In genomic region chr3:45174234-45174633, GRCh38 we compare ENCODE assay signal across 17 cellular contexts. TPM values are rescaled to one million over a fixed set of nuclear protein-coding genes. Genes with fewer than 3 reads are reported as not detected.
DNase-seq lines count a peak whose midpoint lies in the region; ATAC-seq and TF ChIP-seq lines count a peak whose summit lies in the region.
"Had no signal": no experiment of that assay in that cellular context is flagged by ENCODE, and none has a peak within 500 bp of the region (broad histone marks: within the 10 kb centered on the region; RNA-seq: fewer than 3 reads in every experiment).

No MANE protein-coding gene starts in this region.

- H3K4me2 ChIP-seq in IMR-90 (ENCODE audit: low read depth, low read length) = no peak overlapping the region
- H3K4me2 ChIP-seq in neuronal stem cell (ENCODE audit: insufficient read depth, low read length, poor library complexity, severe bottlenecking) = no peak overlapping the region
- H3K4me2 ChIP-seq: BLaER1 had no signal

- H4K8ac ChIP-seq in IMR-90 (ENCODE audit: low read depth in 2 of 2, low read length in 2 of 2) = no peak overlapping the region
- no peak overlapping the region for H4K8ac ChIP-seq in neuronal stem cell (ENCODE audit: low read depth, low read length)

- H2AFZ ChIP-seq in IMR-90 (replicated peaks; ENCODE audit: low read length, poor library complexity) (no peak overlapping the region), neuronal stem cell (ENCODE audit: low read length) (peak overlapping the region; percentile 20)
- H2AFZ ChIP-seq: GM23248 had no signal

- no peak overlapping the region for H2AK9ac ChIP-seq in IMR-90 (replicated peaks; ENCODE audit: low read depth, low read length, poor library complexity)

- POLR2A ChIA-PET in IMR-90 (lab: Charles Lee; ENCODE audit: unreplicated experiment) = no interaction called here

- H3K9me3 Mint-ChIP-seq in dendritic cell treated with granulocyte-macrophage colony-stimulating factor and Interleukin-4, amounts not matched to agents 40 ng/mL and 50 ng/mL, for 4 days = no peaks in the 10 kb centered on the region
- H3K9me3 Mint-ChIP-seq: CD14-positive monocyte; CD8-positive, alpha-beta T cell; IgD-negative memory B cell had no signal

- no peak overlapping the region for H3K14ac ChIP-seq in IMR-90 (replicated peaks; ENCODE audit: low read depth, low read length)
- no peak overlapping the region for H3K14ac ChIP-seq in neuronal stem cell (ENCODE audit: low read length)

- ATAC-seq in IMR-90 (ENCODE audit: low read depth) (no peak), upper lobe of right lung (peak; percentile 48), HG03175 (IDR thresholded peaks at IDR 0.05; ENCODE audit: unreplicated experiment) (no peak)
- ATAC-seq: CD8-positive, alpha-beta T cell had no signal

- no peak overlapping the region for H3K56ac ChIP-seq in IMR-90 (ENCODE audit: extremely low read depth, insufficient read depth, low read length)

- H3K9me3 ChIP-seq in IMR-90 (ENCODE audit: control insufficient read depth, insufficient read depth, low read length) (no peaks in the 10 kb centered on the region), neuronal stem cell (replicated peaks in 1 of 2; ENCODE audit: control insufficient read depth in 2 of 2, insufficient read depth in 1 of 2, low read depth in 1 of 2, low read length in 2 of 2) (no peaks in the 10 kb centered on the region), upper lobe of right lung (no peaks in the 10 kb centered on the region)
- H3K9me3 ChIP-seq: BLaER1 had no signal

- H2BK120ac ChIP-seq in IMR-90 (ENCODE audit: low read depth, low read length) (peak overlapping the region; percentile 47; the same call in 1 of the 2 replicates), neuronal stem cell (ENCODE audit: low read depth, low read length) (no peak overlapping the region)

- no peaks in the 10 kb centered on the region for H3K36me3 Mint-ChIP-seq in dendritic cell treated with granulocyte-macrophage colony-stimulating factor and Interleukin-4, amounts not matched to agents 40 ng/mL and 50 ng/mL, for 4 days (ENCODE audit: low read depth)
- H3K36me3 Mint-ChIP-seq: CD8-positive, alpha-beta T cell had no signal

- peak overlapping the region; percentile 25 for H3K27ac Mint-ChIP-seq in dendritic cell treated with granulocyte-macrophage colony-stimulating factor and Interleukin-4, amounts not matched to agents 40 ng/mL and 50 ng/mL, for 4 days
- H3K27ac Mint-ChIP-seq: CD8-positive, alpha-beta T cell had no signal

- H3K9me1 ChIP-seq in IMR-90 (ENCODE audit: insufficient read depth, low read length) = peaks cover 20% of the 10 kb centered on the region

- H3K27me3 ChIP-seq in IMR-90 (ENCODE audit: control insufficient read depth, insufficient read depth, low read length) (no peaks in the 10 kb centered on the region), neuronal stem cell (ENCODE audit: control insufficient read depth in 3 of 3, insufficient read depth in 3 of 3, low read depth in 1 of 3, low read length in 3 of 3) (no peaks in the 10 kb centered on the region), upper lobe of right lung (no peaks in the 10 kb centered on the region)
- H3K27me3 ChIP-seq: BLaER1 had no signal

- no peak overlapping the region for H3K9ac ChIP-seq in IMR-90 (ENCODE audit: low read depth, low read length)
- no peak overlapping the region for H3K9ac ChIP-seq in neuronal stem cell (ENCODE audit: low read depth, low read length, poor library complexity)
- H3K9ac ChIP-seq: BLaER1, GM23248 had no signal

- H2BK20ac ChIP-seq in IMR-90 (ENCODE audit: low read depth, low read length) = peak overlapping the region; percentile 33; the same call in 1 of the 2 replicates

- WGBS in IMR-90 (ENCODE audit: extremely low coverage in 2 of 2, insufficient read length in 1 of 2), 2 experiments = 60% methylated on average over 1 of the region's 2 CpGs; no CpG with 5 or more reads in 1 of the 2 experiments
- no CpG with 5 or more reads among the region's 2 CpGs for WGBS in neuronal stem cell (ENCODE audit: extremely low coverage in 2 of 2, insufficient read length in 2 of 2, insufficient replicate concordance in 1 of 2), 2 donors

- in situ Hi-C loops in IMR-90 (cut with MboI; ENCODE audit: low sequenced_read_pairs) = no loop called here

- CTCF ChIA-PET in IMR-90 (lab: Yijun Ruan, JAX) = no interaction called here

- TF ChIP-seq RAD21 in IMR-90 (IDR thresholded peaks at IDR 0.05; ENCODE audit: low read length) = no peak

- H3K4me3 ChIP-seq in IMR-90 (ENCODE audit: insufficient read depth, low read depth, low read length) (no peak overlapping the region), neuronal stem cell (ENCODE audit: low read length in 2 of 2) (no peak overlapping the region), upper lobe of right lung (no peak overlapping the region)
- H3K4me3 ChIP-seq: BLaER1, GM23248 had no signal

- dilution Hi-C loops in IMR-90 (cut with HindIII; ENCODE audit: low sequenced_read_pairs, unreplicated experiment) = no loop called here

- H3K27ac ChIP-seq in IMR-90 (ENCODE audit: insufficient read depth, low read length) (no peak overlapping the region), neuronal stem cell (replicated peaks; ENCODE audit: low read length) (no peak overlapping the region), upper lobe of right lung (no peak overlapping the region)
- H3K27ac ChIP-seq: BLaER1, GM23248 had no signal

- H3K4me1 ChIP-seq in IMR-90 (ENCODE audit: control insufficient read depth, insufficient read depth, low read length) = peaks cover 17% of the 10 kb centered on the region
- peaks cover 3 to 4% of the 10 kb centered on the region in 2 donors for H3K4me1 ChIP-seq in neuronal stem cell (ENCODE audit: control insufficient read depth in 2 of 2, insufficient read depth in 1 of 2, low read depth in 1 of 2, low read length in 2 of 2)
- no peaks in the 10 kb centered on the region for H3K4me1 ChIP-seq in upper lobe of right lung

- H4K5ac ChIP-seq in IMR-90 (ENCODE audit: low read depth, low read length) = no peak overlapping the region; the same call in 1 of the 2 replicates

- H2AK5ac ChIP-seq in IMR-90 (ENCODE audit: low read depth, low read length) (no peak overlapping the region), neuronal stem cell (ENCODE audit: low read depth, low read length) (no peak overlapping the region)

- H3K4ac ChIP-seq in IMR-90 (ENCODE audit: low read depth, low read length) (no peak overlapping the region), neuronal stem cell (ENCODE audit: low read length) (no peak overlapping the region)

- no peak overlapping the region; the same call in 1 of the 2 replicates for H3K18ac ChIP-seq in IMR-90 (ENCODE audit: low read depth, low read length)
- H3K18ac ChIP-seq in neuronal stem cell (ENCODE audit: low read length) = no peak overlapping the region

- H4K20me1 ChIP-seq in IMR-90 (ENCODE audit: insufficient read depth, low read length) = no peaks in the 10 kb centered on the region
- H4K20me1 ChIP-seq: BLaER1 had no signal

- no peaks in the 10 kb centered on the region for H3K27me3 Mint-ChIP-seq in dendritic cell treated with granulocyte-macrophage colony-stimulating factor and Interleukin-4, amounts not matched to agents 40 ng/mL and 50 ng/mL, for 4 days

- TF ChIP-seq POLR2A in IMR-90 (IDR thresholded peaks at IDR 0.05; ENCODE audit: low read depth, low read length) = no peak

- peak overlapping the region; percentile 19; the same call in 1 of the 3 replicates for H2BK15ac ChIP-seq in IMR-90 (ENCODE audit: low read depth, low read length)
- no peak overlapping the region for H2BK15ac ChIP-seq in neuronal stem cell (ENCODE audit: low read length)

- BruUV-seq in IMR-90 (replicated peaks; lab: Mats Ljungman, UMichigan) = no TSS peak

- no peak overlapping the region for H2BK5ac ChIP-seq in IMR-90 (ENCODE audit: low read depth, low read length, poor library complexity, severe bottlenecking)
- H2BK5ac ChIP-seq in neuronal stem cell (ENCODE audit: low read length) = peak overlapping the region; percentile 42

- H3K23ac ChIP-seq in IMR-90 (ENCODE audit: low read depth, low read length) (no peak overlapping the region), neuronal stem cell (ENCODE audit: low read depth, low read length, poor library complexity) (no peak overlapping the region)

- H2BK12ac ChIP-seq in neuronal stem cell (ENCODE audit: low read length) = no peak overlapping the region

- intact Hi-C loops in IMR-90 (cut with micrococcal nuclease) (no loop called here), upper lobe of right lung (cut with DNase I) (no loop called here)
- intact Hi-C loops in dendritic cell treated with granulocyte-macrophage colony-stimulating factor and Interleukin-4, amounts not matched to agents 40 ng/mL and 50 ng/mL, for 4 days (cut with micrococcal nuclease) = no loop called here

- TF ChIP-seq CTCF in IMR-90 (conservative IDR thresholded peaks at IDR 0.05; ENCODE audit: low read depth, low read length) (no peak), upper lobe of right lung (IDR thresholded peaks at IDR 0.05) (no peak)

- DNase-seq in IMR-90 (no peak), neuronal stem cell (ENCODE audit: low spot score) (no peak), upper lobe of right lung (no peak), NCI-H146 treated with DMSO at 0.1 percent for 48 hours (lab: John Stamatoyannopoulos, UW; ENCODE audit: unreplicated experiment) (no peak), T-helper 9 cell (no peak)
- no peak for DNase-seq in activated naive CD4-positive, alpha-beta T cell (lab: John Stamatoyannopoulos, UW)
- DNase-seq: 8988T; CD8-positive, alpha-beta T cell; COR-L47; DMS 273 treated with DMSO at 0.1 percent for 48 hours; GM23248; HCEC 1CT had no signal

- H3K36me3 ChIP-seq in IMR-90 (ENCODE audit: control insufficient read depth, insufficient read depth, low read length) (no peaks in the 10 kb centered on the region), neuronal stem cell (replicated peaks in 1 of 2; ENCODE audit: control insufficient read depth in 2 of 2, insufficient read depth in 2 of 2, low read length in 2 of 2) (no peaks in the 10 kb centered on the region), upper lobe of right lung (no peaks in the 10 kb centered on the region)
- H3K36me3 ChIP-seq: BLaER1 had no signal

- H3K4me1 Mint-ChIP-seq in dendritic cell treated with granulocyte-macrophage colony-stimulating factor and Interleukin-4, amounts not matched to agents 40 ng/mL and 50 ng/mL, for 4 days (ENCODE audit: low read depth) = peaks cover 44% of the 10 kb centered on the region
- H3K4me1 Mint-ChIP-seq: IgD-negative memory B cell had no signal

- no peaks in the 10 kb centered on the region; a peak in 1 of 4 replicates for H3K79me1 ChIP-seq in IMR-90 (ENCODE audit: low read depth in 1 of 2, low read length in 2 of 2)
- H3K79me1 ChIP-seq in neuronal stem cell (ENCODE audit: low read depth, low read length) = no peaks in the 10 kb centered on the region

- no peak overlapping the region for H3K4me3 Mint-ChIP-seq in dendritic cell treated with granulocyte-macrophage colony-stimulating factor and Interleukin-4, amounts not matched to agents 40 ng/mL and 50 ng/mL, for 4 days
- H3K4me3 Mint-ChIP-seq: CD14-positive monocyte; CD8-positive, alpha-beta T cell; IgD-negative memory B cell had no signal

- no peak overlapping the region for H4K91ac ChIP-seq in IMR-90 (ENCODE audit: insufficient read depth, low read depth, low read length)
- H4K91ac ChIP-seq in neuronal stem cell (ENCODE audit: low read depth, low read length, poor library complexity) = no peak overlapping the region

RNA-seq across cellular contexts. Expression of gene CDCP1, which starts 28.1 kb away (rescaled TPM):
- 2.5 TPM in 2 replicates for total RNA-seq in IMR-90 (2012; rRNA removed)
- polyA plus RNA-seq in IMR-90 (2012; rRNA removed) = 3.1 and 3.8 TPM in 2 replicates
- polyA plus RNA-seq in IMR-90 (2012; cell fraction: cytosol; rRNA removed) = 1.6 and 3.5 TPM in 2 replicates
- 1.5 and 3.9 TPM in 2 replicates for polyA plus RNA-seq in IMR-90 (2012; cell fraction: nucleus; rRNA removed; ENCODE audit: low replicate concordance)
- polyA plus RNA-seq in neuronal stem cell (2013, experiment 1 of 2) = 0.01 TPM
- polyA plus RNA-seq in neuronal stem cell (2013, experiment 2 of 2) = 0.01 TPM
- 19.1 TPM for total RNA-seq in upper lobe of right lung
- total RNA-seq: CD8-positive, alpha-beta T cell had no signal
- polyA plus RNA-seq: IgD-negative memory B cell had no signal

RNA-seq across cellular contexts. Expression of gene TMEM158, which starts 51.9 kb away (rescaled TPM):
- total RNA-seq in IMR-90 (2012; rRNA removed) (1.6 and 3.3 TPM in 2 replicates), upper lobe of right lung (2.1 TPM)
- polyA plus RNA-seq in IMR-90 (2012; rRNA removed) = 16.4 and 23.3 TPM in 2 replicates
- 45.4 and 87.2 TPM in 2 replicates for polyA plus RNA-seq in IMR-90 (2012; cell fraction: cytosol; rRNA removed)
- polyA plus RNA-seq in IMR-90 (2012; cell fraction: nucleus; rRNA removed; ENCODE audit: low replicate concordance) = 28.4 and 28.8 TPM in 2 replicates
- polyA plus RNA-seq in neuronal stem cell (2013, experiment 1 of 2) = 9.2 TPM
- 9.1 TPM for polyA plus RNA-seq in neuronal stem cell (2013, experiment 2 of 2)
- total RNA-seq: CD8-positive, alpha-beta T cell had no signal
- polyA plus RNA-seq: IgD-negative memory B cell had no signal
